1 cellular context compared by ENCODE assay signal in the genomic region with DNA sequence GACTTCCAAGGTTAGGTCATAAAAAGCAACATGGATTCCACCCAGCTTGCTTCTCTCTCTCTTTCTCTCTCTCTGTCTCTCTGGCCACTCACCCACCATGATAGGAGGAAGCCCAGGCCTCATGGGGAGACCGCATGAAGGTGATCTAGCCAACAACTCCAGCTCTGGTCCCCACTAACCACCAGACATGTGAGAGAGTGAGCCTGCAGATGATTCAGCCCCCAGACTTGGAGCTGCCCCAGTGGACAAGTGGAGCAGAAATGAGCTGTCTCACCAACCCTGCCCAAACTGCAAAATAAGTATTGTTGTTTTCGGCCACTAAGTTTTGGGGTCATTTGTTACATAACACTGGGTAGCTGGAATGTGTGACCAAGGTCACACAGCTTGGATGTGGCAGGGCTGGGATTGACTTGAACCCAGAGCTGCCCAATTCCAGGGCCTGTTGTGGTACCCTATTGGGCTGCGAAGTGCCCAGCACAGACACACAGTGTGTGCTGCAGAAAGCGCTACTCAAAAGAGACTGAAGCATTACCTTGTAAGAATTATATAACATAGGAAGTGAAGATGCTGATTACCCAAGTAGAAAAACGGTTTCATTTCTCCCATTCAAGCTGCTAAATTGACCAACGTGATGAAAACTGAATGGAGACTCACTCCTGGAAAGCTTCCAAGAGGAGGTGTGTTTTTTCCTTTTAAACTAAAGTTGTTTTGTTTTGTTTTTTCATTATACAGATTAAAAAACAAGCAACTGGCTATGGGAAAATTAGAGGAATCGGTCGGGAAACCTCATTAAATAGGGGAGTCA.
TF ChIP-seq lines count a peak whose summit lies in the region.

No MANE protein-coding gene starts in this region.

TF ChIP-seq in H1, 55 proteins besides CTCF, POLR2A, EP300 and RAD21:
- TF ChIP-seq GABPA (IDR thresholded peaks at IDR 0.05; ENCODE audit: borderline replicate concordance, insufficient read depth, low read length) (no peak), TBP (IDR thresholded peaks at IDR 0.05; ENCODE audit: low read depth, low read length) (no peak)
